Comparison of ENCODE assay signal across 9 cellular contexts in genomic region chrX:24153175-24153795, GRCh38. TPM values are rescaled to one million over a fixed set of nuclear protein-coding genes. Genes with fewer than 3 reads are reported as not detected.
A peak's percentile ranks its signal among the peaks of the same experiment; 100 is the strongest.
DNase-seq lines count a peak whose midpoint lies in the region; ATAC-seq and TF ChIP-seq lines count a peak whose summit lies in the region.
"Had no signal": no experiment of that assay in that cellular context is flagged by ENCODE, and none has a peak within 500 bp of the region (broad histone marks: within the 10 kb centered on the region; RNA-seq: fewer than 3 reads in every experiment).

No MANE protein-coding gene starts in this region.

- H3K36me3 ChIP-seq in HEK293 (ENCODE audit: control insufficient read depth in 2 of 2, insufficient read depth in 1 of 2, low read length in 2 of 2) (peaks cover 0 to 7% of the 10 kb centered on the region in 2 experiments; a peak in 1 of 3 replicates), mesendoderm (ENCODE audit: control insufficient read depth, insufficient read depth, low read length) (no peaks in the 10 kb centered on the region)

- peaks cover 47% of the 10 kb centered on the region for H3K79me2 ChIP-seq in mesendoderm (ENCODE audit: control insufficient read depth, insufficient read depth, low read length)

- no peaks in the 10 kb centered on the region for H3K27me3 ChIP-seq in CD4-positive, alpha-beta T cell (ENCODE audit: control insufficient read depth, insufficient read depth, low read length)
- no peaks in the 10 kb centered on the region for H3K27me3 ChIP-seq in mesendoderm (ENCODE audit: insufficient read depth, low read length, poor library complexity)

- H3K23ac ChIP-seq in mesendoderm (ENCODE audit: low read length): no peak overlapping the region

- H2BK5ac ChIP-seq in mesendoderm (ENCODE audit: low read length): no peak overlapping the region

- POLR2A ChIA-PET in CD4-positive, alpha-beta T cell (lab: Charles Lee): no interaction called here
- POLR2A ChIA-PET in HEK293 (lab: Yijun Ruan, JAX): interaction anchor here (0.5 kb wide), 1 partner anchor 69 kb away, joined by 5 read pairs; no protein-coding TSS in a partner anchor

- H2BK120ac ChIP-seq in mesendoderm (ENCODE audit: low read depth, low read length): no peak overlapping the region

- peak overlapping the region; percentile 85 for H3K4me3 Mint-ChIP-seq in CD4-positive, alpha-beta T cell
- peak overlapping the region; percentile 53 for H3K4me3 Mint-ChIP-seq in activated T-helper 1 cell treated with anti-CD3 and anti-CD28 coated beads, Interleukin-12 subunit alpha, Interleukin-12 subunit beta, Interleukin-2, Interleukin-4 antibody, amounts not matched to agents 30 ng/mL and 10 ng/mL and 1 ng/mL, durations not matched to agents 14 hours and 24 hours and 36 hours

- no peaks in the 10 kb centered on the region for H3K27me3 Mint-ChIP-seq in CD4-positive, alpha-beta T cell
- H3K27me3 Mint-ChIP-seq in activated T-helper 1 cell treated with anti-CD3 and anti-CD28 coated beads, Interleukin-12 subunit alpha, Interleukin-12 subunit beta, Interleukin-2, Interleukin-4 antibody, amounts not matched to agents 30 ng/mL and 10 ng/mL and 1 ng/mL, durations not matched to agents 14 hours and 24 hours and 36 hours (ENCODE audit: insufficient read depth): no peaks in the 10 kb centered on the region

- H3K4me3 ChIP-seq in HEK293 (ENCODE audit: low read depth, low read length) (peak overlapping the region; percentile 7; the same call in 1 of the 2 replicates), mesendoderm (ENCODE audit: low read length) (no peak overlapping the region)

- H3K4ac ChIP-seq in mesendoderm (ENCODE audit: low read depth, low read length): no peak overlapping the region

- no peak overlapping the region for H4K8ac ChIP-seq in mesendoderm (ENCODE audit: low read depth, low read length)

- peak in 1 of 10 experiments; percentile 7 for DNase-seq in CD4-positive, alpha-beta T cell
- no peak for DNase-seq in activated T-helper 1 cell treated with anti-CD3 and anti-CD28 coated beads, Interleukin-12 subunit alpha, Interleukin-12 subunit beta, Interleukin-2, Interleukin-4 antibody, amounts not matched to agents 30 ng/mL and 10 ng/mL and 1 ng/mL, durations not matched to agents 14 hours and 24 hours and 36 hours (ENCODE audit: low spot score)
- DNase-seq in mesendoderm (peak; percentile 91), DMS114 treated with DMSO at 0.1 percent for 48 hours (lab: John Stamatoyannopoulos, UW; ENCODE audit: unreplicated experiment) (no peak), NOMO-1 (lab: John Stamatoyannopoulos, UW; ENCODE audit: unreplicated experiment in 2 of 2) (no peak), DMS153 (lab: John Stamatoyannopoulos, UW) (no peak), activated gamma-delta T cell treated with Interleukin-2 at 50 U/mL for 16 hours (no peak)
- DNase-seq: T1000 had no signal

- peaks cover 51% of the 10 kb centered on the region for H3K36me3 Mint-ChIP-seq in CD4-positive, alpha-beta T cell (ENCODE audit: low read depth)
- peaks cover 30% of the 10 kb centered on the region for H3K36me3 Mint-ChIP-seq in activated T-helper 1 cell treated with anti-CD3 and anti-CD28 coated beads, Interleukin-12 subunit alpha, Interleukin-12 subunit beta, Interleukin-2, Interleukin-4 antibody, amounts not matched to agents 30 ng/mL and 10 ng/mL and 1 ng/mL, durations not matched to agents 14 hours and 24 hours and 36 hours (ENCODE audit: low read depth)

- H2AK5ac ChIP-seq in mesendoderm (ENCODE audit: low read length): no peak overlapping the region

- no peak overlapping the region for H4K5ac ChIP-seq in mesendoderm (ENCODE audit: low read length)

- H3K18ac ChIP-seq in mesendoderm (ENCODE audit: low read length): no peak overlapping the region

- H3K9me3 ChIP-seq in CD4-positive, alpha-beta T cell (ENCODE audit: control insufficient read depth, low read length): no peaks in the 10 kb centered on the region
- no peaks in the 10 kb centered on the region for H3K9me3 ChIP-seq in HEK293 (ENCODE audit: control insufficient read depth, insufficient read depth, low read depth, low read length)

- H3K4me2 ChIP-seq in mesendoderm (ENCODE audit: low read length): no peak overlapping the region

- TF ChIP-seq CTCF in CD4-positive, alpha-beta T cell (IDR thresholded peaks at IDR 0.05): no peak
- TF ChIP-seq CTCF in HEK293 (tag by site-specific recombination; IDR thresholded peaks at IDR 0.05): no peak

- H3K4me1 Mint-ChIP-seq in CD4-positive, alpha-beta T cell (ENCODE audit: low read depth): peaks cover 73% of the 10 kb centered on the region
- peaks cover 51% of the 10 kb centered on the region for H3K4me1 Mint-ChIP-seq in activated T-helper 1 cell treated with anti-CD3 and anti-CD28 coated beads, Interleukin-12 subunit alpha, Interleukin-12 subunit beta, Interleukin-2, Interleukin-4 antibody, amounts not matched to agents 30 ng/mL and 10 ng/mL and 1 ng/mL, durations not matched to agents 14 hours and 24 hours and 36 hours (ENCODE audit: low read depth)

- no peaks in the 10 kb centered on the region for H3K9me3 Mint-ChIP-seq in CD4-positive, alpha-beta T cell
- H3K9me3 Mint-ChIP-seq in activated T-helper 1 cell treated with anti-CD3 and anti-CD28 coated beads, Interleukin-12 subunit alpha, Interleukin-12 subunit beta, Interleukin-2, Interleukin-4 antibody, amounts not matched to agents 30 ng/mL and 10 ng/mL and 1 ng/mL, durations not matched to agents 14 hours and 24 hours and 36 hours: no peaks in the 10 kb centered on the region

- CTCF ChIA-PET in CD4-positive, alpha-beta T cell (lab: Charles Lee): no interaction called here
- CTCF ChIA-PET in HEK293 (lab: Yijun Ruan, JAX): interaction anchor here (0.6 to 1.0 kb wide), 5 partner anchors 9 to 99 kb away, joined by 3 to 4 read pairs (median 3); partner anchors contain the start of gene EIF2S3

- H3K9ac ChIP-seq in mesendoderm (ENCODE audit: low read length): no peak overlapping the region

- H3K27ac ChIP-seq in CD4-positive, alpha-beta T cell (ENCODE audit: low read depth, low read length): no peak overlapping the region
- H3K27ac ChIP-seq in HEK293 (ENCODE audit: extremely low read depth, low read depth, low read length): peak overlapping the region; percentile 83
- H3K27ac ChIP-seq in mesendoderm (ENCODE audit: low read depth, low read length): no peak overlapping the region

- intact Hi-C loops in CD4-positive, alpha-beta T cell (cut with DNase I, micrococcal nuclease): loop anchor here (2.0 to 10.0 kb wide), 7 partner anchors 16 to 488 kb away; partner anchors contain the start of genes APOO (in 1 of the 2), CXorf58 (in 1 of the 2), EIF2S3 (in 1 of the 2) and PDK3 (in 1 of the 2)
- intact Hi-C loops in activated T-helper 1 cell treated with anti-CD3 and anti-CD28 coated beads, Interleukin-12 subunit alpha, Interleukin-12 subunit beta, Interleukin-2, Interleukin-4 antibody, amounts not matched to agents 30 ng/mL and 10 ng/mL and 1 ng/mL, durations not matched to agents 14 hours and 24 hours and 36 hours (cut with micrococcal nuclease): loop anchor here (5.0 to 10.0 kb wide), 4 partner anchors 329 to 486 kb away; partner anchors contain the start of genes PRDX4 and SAT1

- H2BK15ac ChIP-seq in mesendoderm (replicated peaks; ENCODE audit: low read depth): no peak overlapping the region

- H3K56ac ChIP-seq in mesendoderm (ENCODE audit: low read length): no peak overlapping the region

- H3K4me1 ChIP-seq in HEK293 (ENCODE audit: control insufficient read depth, insufficient read depth, low read length): peaks cover 43% of the 10 kb centered on the region
- H3K4me1 ChIP-seq in mesendoderm (ENCODE audit: control insufficient read depth, low read depth, low read length): no peaks in the 10 kb centered on the region

- WGBS in mesendoderm (ENCODE audit: extremely low coverage, insufficient coverage, low lambda C conversion rate): no CpG with 5 or more reads among the region's 4 CpGs

- peak overlapping the region; percentile 90 for H3K27ac Mint-ChIP-seq in CD4-positive, alpha-beta T cell
- H3K27ac Mint-ChIP-seq in activated T-helper 1 cell treated with anti-CD3 and anti-CD28 coated beads, Interleukin-12 subunit alpha, Interleukin-12 subunit beta, Interleukin-2, Interleukin-4 antibody, amounts not matched to agents 30 ng/mL and 10 ng/mL and 1 ng/mL, durations not matched to agents 14 hours and 24 hours and 36 hours: peak overlapping the region; percentile 79

- H3K79me1 ChIP-seq in mesendoderm (ENCODE audit: low read length): no peaks in the 10 kb centered on the region

- ATAC-seq in CD4-positive, alpha-beta T cell (ENCODE audit: poor library complexity): no peak

TF ChIP-seq in HEK293, 187 proteins besides CTCF, POLR2A, EP300 and RAD21 (continues in another document):
- TF ChIP-seq ZBTB48 (tag by site-specific recombination; IDR thresholded peaks at IDR 0.05) (peak; percentile 92), GLIS2 (tag by site-specific recombination; IDR thresholded peaks at IDR 0.05) (peak; percentile 53), INSM2 (tag by site-specific recombination; IDR thresholded peaks at IDR 0.05) (no peak), SP2 (tag by site-specific recombination; IDR thresholded peaks at IDR 0.05) (0 out of 2 replicates have a peak, but pooled peaks have one; percentile 17)

RNA-seq across cellular contexts. Expression of gene ZFX, which starts 3.8 kb away (rescaled TPM):
- 10 to 100 TPM; 44.2 to 50.1 TPM for total RNA-seq in CD4-positive, alpha-beta T cell
- total RNA-seq in activated T-helper 1 cell treated with anti-CD3 and anti-CD28 coated beads, Interleukin-12 subunit alpha, Interleukin-12 subunit beta, Interleukin-2, Interleukin-4 antibody, amounts not matched to agents 30 ng/mL and 10 ng/mL and 1 ng/mL, durations not matched to agents 14 hours and 24 hours and 36 hours: 43.3 and 43.6 TPM in 2 replicates
- polyA plus RNA-seq in mesendoderm (2013, experiment 1 of 2): 10.3 TPM
- polyA plus RNA-seq in mesendoderm (2013, experiment 2 of 2): 11.8 TPM
